In genomic region chr7:1452205-1452604, GRCh38 we compare ENCODE assay signal across 1 cellular context.
TF ChIP-seq lines count a peak whose summit lies in the region.

No MANE protein-coding gene starts in this region.

TF ChIP-seq in GM23338, 12 proteins besides CTCF, POLR2A, EP300 and RAD21 (continued from another document):
- TF ChIP-seq ZNF462 (CRISPR knock-in tag; IDR thresholded peaks at IDR 0.05): no peak
- TF ChIP-seq ZNF114 (CRISPR knock-in tag; IDR thresholded peaks at IDR 0.05): no peak
- TF ChIP-seq JUNB (IDR thresholded peaks at IDR 0.05; ENCODE audit: unreplicated experiment): no peak
- TF ChIP-seq STAT1 (IDR thresholded peaks at IDR 0.05; ENCODE audit: unreplicated experiment): no peak
- TF ChIP-seq ZNF331 (CRISPR knock-in tag; IDR thresholded peaks at IDR 0.05; ENCODE audit: low read depth): no peak
- TF ChIP-seq NANOG (IDR thresholded peaks at IDR 0.05; ENCODE audit: borderline replicate concordance): no peak
- TF ChIP-seq CREB1 (CRISPR knock-in tag; IDR thresholded peaks at IDR 0.05; ENCODE audit: low read depth): no peak
- TF ChIP-seq, protein P1, sequence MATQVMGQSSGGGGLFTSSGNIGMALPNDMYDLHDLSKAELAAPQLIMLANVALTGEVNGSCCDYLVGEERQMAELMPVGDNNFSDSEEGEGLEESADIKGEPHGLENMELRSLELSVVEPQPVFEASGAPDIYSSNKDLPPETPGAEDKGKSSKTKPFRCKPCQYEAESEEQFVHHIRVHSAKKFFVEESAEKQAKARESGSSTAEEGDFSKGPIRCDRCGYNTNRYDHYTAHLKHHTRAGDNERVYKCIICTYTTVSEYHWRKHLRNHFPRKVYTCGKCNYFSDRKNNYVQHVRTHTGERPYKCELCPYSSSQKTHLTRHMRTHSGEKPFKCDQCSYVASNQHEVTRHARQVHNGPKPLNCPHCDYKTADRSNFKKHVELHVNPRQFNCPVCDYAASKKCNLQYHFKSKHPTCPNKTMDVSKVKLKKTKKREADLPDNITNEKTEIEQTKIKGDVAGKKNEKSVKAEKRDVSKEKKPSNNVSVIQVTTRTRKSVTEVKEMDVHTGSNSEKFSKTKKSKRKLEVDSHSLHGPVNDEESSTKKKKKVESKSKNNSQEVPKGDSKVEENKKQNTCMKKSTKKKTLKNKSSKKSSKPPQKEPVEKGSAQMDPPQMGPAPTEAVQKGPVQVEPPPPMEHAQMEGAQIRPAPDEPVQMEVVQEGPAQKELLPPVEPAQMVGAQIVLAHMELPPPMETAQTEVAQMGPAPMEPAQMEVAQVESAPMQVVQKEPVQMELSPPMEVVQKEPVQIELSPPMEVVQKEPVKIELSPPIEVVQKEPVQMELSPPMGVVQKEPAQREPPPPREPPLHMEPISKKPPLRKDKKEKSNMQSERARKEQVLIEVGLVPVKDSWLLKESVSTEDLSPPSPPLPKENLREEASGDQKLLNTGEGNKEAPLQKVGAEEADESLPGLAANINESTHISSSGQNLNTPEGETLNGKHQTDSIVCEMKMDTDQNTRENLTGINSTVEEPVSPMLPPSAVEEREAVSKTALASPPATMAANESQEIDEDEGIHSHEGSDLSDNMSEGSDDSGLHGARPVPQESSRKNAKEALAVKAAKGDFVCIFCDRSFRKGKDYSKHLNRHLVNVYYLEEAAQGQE (IDR thresholded peaks at IDR 0.05; ENCODE audit: unreplicated experiment): no peak
- no peak for TF ChIP-seq ETS1 (IDR thresholded peaks at IDR 0.05)
- no peak for TF ChIP-seq EZH2 (IDR thresholded peaks at IDR 0.05; ENCODE audit: low read depth, unreplicated experiment)
- TF ChIP-seq POLR2AphosphoS5 (IDR thresholded peaks at IDR 0.05; ENCODE audit: low read depth): no peak
